Comparison of ENCODE assay signal across 18 cellular contexts in the genomic region with DNA sequence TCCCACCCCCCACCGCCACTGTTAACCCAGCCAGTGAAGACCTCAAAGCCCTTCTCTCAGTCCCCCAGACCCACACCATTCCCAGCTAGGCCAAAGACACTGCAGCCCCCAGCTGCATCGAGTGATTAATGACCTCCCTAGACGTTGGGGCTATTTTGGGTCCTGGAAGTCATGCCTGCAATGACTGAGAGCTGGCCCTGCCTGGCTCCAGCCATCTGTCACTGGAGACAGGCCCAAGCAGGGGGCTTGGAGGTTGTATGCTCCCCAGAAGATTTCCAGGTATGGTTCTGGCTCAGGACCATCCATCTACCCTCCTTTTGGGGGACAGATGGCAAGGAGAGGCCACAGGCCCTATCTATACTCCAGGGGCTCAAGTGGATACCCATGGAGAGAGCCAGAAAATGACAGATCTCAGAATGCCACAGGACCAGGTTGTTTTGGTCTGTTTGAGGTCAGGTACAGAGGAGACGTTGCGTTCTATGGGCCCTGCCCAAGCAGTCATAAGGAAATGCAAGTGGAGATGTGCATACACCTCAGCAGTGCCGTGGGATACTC. TPM values are rescaled to one million over a fixed set of nuclear protein-coding genes. Genes with fewer than 3 reads are reported as not detected.
DNase-seq lines count a peak whose midpoint lies in the region; ATAC-seq and TF ChIP-seq lines count a peak whose summit lies in the region.
"Had no signal": no experiment of that assay in that cellular context is flagged by ENCODE, and none has a peak within 500 bp of the region (broad histone marks: within the 10 kb centered on the region; RNA-seq: fewer than 3 reads in every experiment).

No MANE protein-coding gene starts in this region.

- TF ChIP-seq CTCF in MCF 10A (IDR thresholded peaks at IDR 0.05; ENCODE audit: unreplicated experiment): no peak
- no peak for TF ChIP-seq CTCF in breast epithelium (IDR thresholded peaks at IDR 0.05)
- TF ChIP-seq CTCF in IMR-90 (conservative IDR thresholded peaks at IDR 0.05; ENCODE audit: low read depth, low read length): no peak
- TF ChIP-seq CTCF in endothelial cell (IDR thresholded peaks at IDR 0.05; ENCODE audit: unreplicated experiment): no peak
- no peak for TF ChIP-seq CTCF in psoas muscle (IDR thresholded peaks at IDR 0.05)

- no peak overlapping the region for H2AK5ac ChIP-seq in IMR-90 (ENCODE audit: low read depth, low read length)

- no peak overlapping the region for H3K4me2 ChIP-seq in IMR-90 (ENCODE audit: low read depth, low read length)

- peaks cover 0 to 14% of the 10 kb centered on the region in 2 donors for H3K4me1 ChIP-seq in breast epithelium
- peaks cover 5% of the 10 kb centered on the region; the same call in 1 of the 2 replicates for H3K4me1 ChIP-seq in IMR-90 (ENCODE audit: control insufficient read depth, insufficient read depth, low read length)
- H3K4me1 ChIP-seq in psoas muscle: peaks cover 24% of the 10 kb centered on the region

- no peaks in the 10 kb centered on the region for H3K9me3 ChIP-seq in breast epithelium
- no peaks in the 10 kb centered on the region for H3K9me3 ChIP-seq in IMR-90 (ENCODE audit: control insufficient read depth, insufficient read depth, low read length)
- H3K9me3 ChIP-seq in psoas muscle: no peaks in the 10 kb centered on the region
- H3K9me3 ChIP-seq: ascending aorta, colonic mucosa, heart right ventricle, neutrophil, thoracic aorta had no signal

- dilution Hi-C loops in IMR-90 (cut with HindIII; ENCODE audit: low sequenced_read_pairs, unreplicated experiment): no loop called here

- no peak overlapping the region for H4K5ac ChIP-seq in IMR-90 (ENCODE audit: low read depth, low read length)

- POLR2A ChIA-PET in MCF 10A (lab: Yijun Ruan, JAX) (no interaction called here), IMR-90 (lab: Charles Lee; ENCODE audit: unreplicated experiment) (no interaction called here)

- ATAC-seq in IMR-90 (ENCODE audit: low read depth) (no peak), psoas muscle (peak in 2 of 4 donors; percentile 40 to 45), GM21447 (IDR thresholded peaks at IDR 0.05; ENCODE audit: unreplicated experiment) (no peak)
- ATAC-seq: Panc1 had no signal

- H3K14ac ChIP-seq in IMR-90 (replicated peaks; ENCODE audit: low read depth, low read length): no peak overlapping the region

- peak overlapping the region; percentile 29 for H2AK9ac ChIP-seq in IMR-90 (replicated peaks; ENCODE audit: low read depth, low read length, poor library complexity)

- H3K27me3 Mint-ChIP-seq in MCF 10A (ENCODE audit: insufficient read depth, unreplicated experiment) (no peaks in the 10 kb centered on the region), endothelial cell (ENCODE audit: unreplicated experiment) (peaks cover 28% of the 10 kb centered on the region)

- in situ Hi-C loops in IMR-90 (cut with MboI; ENCODE audit: low sequenced_read_pairs): no loop called here

- CTCF ChIA-PET in MCF 10A (lab: Yijun Ruan, JAX) (interaction anchor here (0.5 to 4.6 kb wide), 4 partner anchors 18 to 781 kb away, joined by 3 to 53 read pairs (median 4); no protein-coding TSS in a partner anchor), IMR-90 (lab: Yijun Ruan, JAX) (interaction anchor here (0.7 to 4.4 kb wide), 2 partner anchors 42 to 171 kb away, joined by 3 to 60 read pairs; no protein-coding TSS in a partner anchor)

- H4K8ac ChIP-seq in IMR-90 (ENCODE audit: low read depth in 2 of 2, low read length in 2 of 2): no peak overlapping the region

- no peak for DNase-seq in MCF 10A (ENCODE audit: unreplicated experiment)
- no peak for DNase-seq in breast epithelium (ENCODE audit: low spot score in 2 of 2)
- DNase-seq in IMR-90: no peak
- no peak for DNase-seq in endothelial cell (ENCODE audit: low spot score)
- DNase-seq in psoas muscle: no peak
- no peak for DNase-seq in SW480 (ENCODE audit: low spot score)
- no peak for DNase-seq in stimulated activated CD4-positive, alpha-beta T cell treated with anti-CD3 and anti-CD28 coated beads, Interleukin-4, amount 100 ng/mL, for 24 hours
- DNase-seq: activated CD4-positive, alpha-beta T cell treated with anti-CD3 and anti-CD28 coated beads, Interleukin-2, amount 50 U/mL, for 1 hour; activated naive CD4-positive, alpha-beta T cell treated with anti-CD3 and anti-CD28 coated beads for 36 hours; colonic mucosa; heart right ventricle; NCI-H1694 treated with DMSO at 0.1 percent for 48 hours; stimulated activated CD4-positive, alpha-beta T cell treated with anti-CD3 and anti-CD28 coated beads, Interleukin-12 subunit alpha, Interleukin-12 subunit beta, amount 100 ng/mL, for 4 hours had no signal

- no peak overlapping the region for H3K9ac ChIP-seq in IMR-90 (ENCODE audit: low read depth, low read length)

- H3K4me3 ChIP-seq in breast epithelium (no peak overlapping the region), IMR-90 (ENCODE audit: insufficient read depth, low read depth, low read length) (no peak overlapping the region), psoas muscle (no peak overlapping the region)
- H3K4me3 ChIP-seq: ascending aorta, colonic mucosa, heart right ventricle, thoracic aorta had no signal

- H3K36me3 ChIP-seq in breast epithelium (no peaks in the 10 kb centered on the region), IMR-90 (ENCODE audit: control insufficient read depth, insufficient read depth, low read length) (no peaks in the 10 kb centered on the region), psoas muscle (ENCODE audit: insufficient read depth in 1 of 2, low read depth in 1 of 2) (no peaks in the 10 kb centered on the region)
- H3K36me3 ChIP-seq: ascending aorta, colonic mucosa, heart right ventricle, neutrophil, thoracic aorta had no signal

- H2BK15ac ChIP-seq in IMR-90 (ENCODE audit: low read depth, low read length): no peak overlapping the region

- TF ChIP-seq POLR2A in breast epithelium (IDR thresholded peaks at IDR 0.05) (no peak), IMR-90 (IDR thresholded peaks at IDR 0.05; ENCODE audit: low read depth, low read length) (no peak)

- no peak overlapping the region for H4K91ac ChIP-seq in IMR-90 (ENCODE audit: insufficient read depth, low read depth, low read length)

- H2BK20ac ChIP-seq in IMR-90 (ENCODE audit: low read depth, low read length): no peak overlapping the region

- H3K27ac ChIP-seq in breast epithelium (no peak overlapping the region), IMR-90 (ENCODE audit: insufficient read depth, low read length) (no peak overlapping the region), psoas muscle (peak overlapping the region; percentile 10)
- H3K27ac ChIP-seq: ascending aorta, colonic mucosa, neutrophil, thoracic aorta had no signal

- H2BK120ac ChIP-seq in IMR-90 (ENCODE audit: low read depth, low read length): no peak overlapping the region

- H3K4me1 Mint-ChIP-seq in MCF 10A (ENCODE audit: insufficient read depth, unreplicated experiment) (peaks cover 22% of the 10 kb centered on the region), endothelial cell (ENCODE audit: unreplicated experiment) (peaks cover 40% of the 10 kb centered on the region)

- 40% methylated on average over 1 of the region's 6 CpGs; no CpG with 5 or more reads in 1 of the 2 experiments for WGBS in IMR-90 (ENCODE audit: extremely low coverage in 2 of 2, insufficient read length in 1 of 2), 2 experiments
- 58 to 63% (median 58%) methylated on average over 6 of the region's 6 CpGs for WGBS in psoas muscle, 3 donors

- no peak overlapping the region for H2BK5ac ChIP-seq in IMR-90 (ENCODE audit: low read depth, low read length, poor library complexity, severe bottlenecking)

- H3K4me3 Mint-ChIP-seq in MCF 10A (ENCODE audit: unreplicated experiment) (peak overlapping the region; percentile 35), endothelial cell (ENCODE audit: unreplicated experiment) (peak overlapping the region; percentile 84)

- H3K27ac Mint-ChIP-seq in MCF 10A (ENCODE audit: low read depth, unreplicated experiment) (no peak overlapping the region), endothelial cell (ENCODE audit: unreplicated experiment) (peak overlapping the region; percentile 2)
- H3K27ac Mint-ChIP-seq: activated naive CD4-positive, alpha-beta T cell treated with anti-CD3 and anti-CD28 coated beads for 36 hours had no signal

- no peak for TF ChIP-seq RAD21 in IMR-90 (IDR thresholded peaks at IDR 0.05; ENCODE audit: low read length)

- H3K79me1 ChIP-seq in IMR-90 (ENCODE audit: low read depth in 1 of 2, low read length in 2 of 2): peaks cover 0 to 9% of the 10 kb centered on the region in 2 experiments; a peak in 1 of 4 replicates

- no peak overlapping the region for H3K56ac ChIP-seq in IMR-90 (ENCODE audit: extremely low read depth, insufficient read depth, low read length)

- no peak overlapping the region for H2AFZ ChIP-seq in IMR-90 (replicated peaks; ENCODE audit: low read length, poor library complexity)

- H3K9me3 Mint-ChIP-seq in MCF 10A (ENCODE audit: unreplicated experiment): no peaks in the 10 kb centered on the region
- no peaks in the 10 kb centered on the region for H3K9me3 Mint-ChIP-seq in endothelial cell (ENCODE audit: unreplicated experiment)
- H3K9me3 Mint-ChIP-seq: activated naive CD4-positive, alpha-beta T cell treated with anti-CD3 and anti-CD28 coated beads for 36 hours had no signal

- H3K4ac ChIP-seq in IMR-90 (ENCODE audit: low read depth, low read length): no peak overlapping the region

- H4K20me1 ChIP-seq in IMR-90 (ENCODE audit: insufficient read depth, low read length): peaks cover 31% of the 10 kb centered on the region

- H3K9me1 ChIP-seq in IMR-90 (ENCODE audit: insufficient read depth, low read length): peaks cover 9% of the 10 kb centered on the region

- BruUV-seq in MCF 10A (replicated peaks; lab: Mats Ljungman, UMichigan): no TSS peak
- BruUV-seq in IMR-90 (replicated peaks; lab: Mats Ljungman, UMichigan): no TSS peak

- H3K18ac ChIP-seq in IMR-90 (ENCODE audit: low read depth, low read length): no peak overlapping the region

- no peaks in the 10 kb centered on the region for H3K27me3 ChIP-seq in breast epithelium
- H3K27me3 ChIP-seq in IMR-90 (ENCODE audit: control insufficient read depth, insufficient read depth, low read length): no peaks in the 10 kb centered on the region
- no peaks in the 10 kb centered on the region for H3K27me3 ChIP-seq in psoas muscle (ENCODE audit: insufficient read depth in 3 of 3, low read length in 2 of 3)
- H3K27me3 ChIP-seq: ascending aorta, colonic mucosa, heart right ventricle had no signal

- intact Hi-C loops in MCF 10A (cut with micrococcal nuclease): no loop called here
- intact Hi-C loops in breast epithelium (cut with DNase I; ENCODE audit: low total_unique reads): no loop called here
- intact Hi-C loops in IMR-90 (cut with micrococcal nuclease): no loop called here
- intact Hi-C loops in psoas muscle (cut with DNase I): no loop called here

- H3K36me3 Mint-ChIP-seq in MCF 10A (ENCODE audit: insufficient read depth, unreplicated experiment) (no peaks in the 10 kb centered on the region), endothelial cell (ENCODE audit: low read depth, unreplicated experiment) (peaks cover 13% of the 10 kb centered on the region)

- no peak overlapping the region for H3K23ac ChIP-seq in IMR-90 (ENCODE audit: low read depth, low read length)

RNA-seq across cellular contexts. Expression of a gene that starts 5.1 kb away (rescaled TPM):
- 2.1 and 2.6 TPM in 2 replicates for total RNA-seq in MCF 10A (2022)
- total RNA-seq in breast epithelium: 10 to 100 TPM; 11.9 to 90.4 (median 20.6) TPM
- total RNA-seq in IMR-90 (2012; rRNA removed): under 0.01 TPM in 1 of 2 replicates, not detected in the other
- 0.53 and 0.87 TPM in 2 replicates for polyA plus RNA-seq in IMR-90 (2012; rRNA removed)
- 0.03 and 0.05 TPM in 2 replicates for polyA plus RNA-seq in IMR-90 (2012; cell fraction: cytosol; rRNA removed)
- 3.9 and 6.9 TPM in 2 replicates for polyA plus RNA-seq in IMR-90 (2012; cell fraction: nucleus; rRNA removed; ENCODE audit: low replicate concordance)
- 7.7 TPM for total RNA-seq in endothelial cell (ENCODE audit: unreplicated experiment)
- total RNA-seq in psoas muscle: 1 to 10 TPM in 3 of 4 donors, under 1 TPM in 1; 0.71 to 3.2 (median 1.8) TPM
- 1 to 10 TPM in 2 of 3 donors, under 1 TPM in 1; 0.58 to 5.9 (median 1.1) TPM for polyA plus RNA-seq in psoas muscle

RNA-seq across cellular contexts. Expression of a gene that starts 20.2 kb away (rescaled TPM):
- total RNA-seq in MCF 10A (2022): 96.1 and 115 TPM in 2 replicates
- total RNA-seq in breast epithelium: 100 to 1,000 TPM; 169 to 200 (median 181) TPM
- total RNA-seq in IMR-90 (2012; rRNA removed): 62.9 and 89.7 TPM in 2 replicates
- 32.6 and 42.5 TPM in 2 replicates for polyA plus RNA-seq in IMR-90 (2012; rRNA removed)
- 4.0 and 5.0 TPM in 2 replicates for polyA plus RNA-seq in IMR-90 (2012; cell fraction: cytosol; rRNA removed)
- 14.8 and 154 TPM in 2 replicates for polyA plus RNA-seq in IMR-90 (2012; cell fraction: nucleus; rRNA removed; ENCODE audit: low replicate concordance)
- total RNA-seq in endothelial cell (ENCODE audit: unreplicated experiment): 115 TPM
- total RNA-seq in psoas muscle: 10 to 100 TPM; 52.6 to 59.8 (median 57.3) TPM
- 10 to 100 TPM; 12.0 to 58.3 (median 24.7) TPM for polyA plus RNA-seq in psoas muscle

RNA-seq across cellular contexts. Expression of a gene that starts 55.2 kb away (rescaled TPM):
- total RNA-seq in MCF 10A (2022) (120 and 163 TPM in 2 replicates), breast epithelium (10 to 100 TPM; 37.3 to 61.0 (median 43.9) TPM), IMR-90 (2012; rRNA removed) (112 and 122 TPM in 2 replicates), endothelial cell (ENCODE audit: unreplicated experiment) (54.7 TPM), psoas muscle (10 to 100 TPM; 12.3 to 18.5 (median 14.7) TPM)
- polyA plus RNA-seq in IMR-90 (2012; rRNA removed) (72.3 and 84.1 TPM in 2 replicates), psoas muscle (10 to 100 TPM; 19.3 to 52.6 (median 24.3) TPM)
- polyA plus RNA-seq in IMR-90 (2012; cell fraction: cytosol; rRNA removed): 165 and 166 TPM in 2 replicates
- 33.0 and 60.2 TPM in 2 replicates for polyA plus RNA-seq in IMR-90 (2012; cell fraction: nucleus; rRNA removed; ENCODE audit: low replicate concordance)
